In the genomic region with DNA sequence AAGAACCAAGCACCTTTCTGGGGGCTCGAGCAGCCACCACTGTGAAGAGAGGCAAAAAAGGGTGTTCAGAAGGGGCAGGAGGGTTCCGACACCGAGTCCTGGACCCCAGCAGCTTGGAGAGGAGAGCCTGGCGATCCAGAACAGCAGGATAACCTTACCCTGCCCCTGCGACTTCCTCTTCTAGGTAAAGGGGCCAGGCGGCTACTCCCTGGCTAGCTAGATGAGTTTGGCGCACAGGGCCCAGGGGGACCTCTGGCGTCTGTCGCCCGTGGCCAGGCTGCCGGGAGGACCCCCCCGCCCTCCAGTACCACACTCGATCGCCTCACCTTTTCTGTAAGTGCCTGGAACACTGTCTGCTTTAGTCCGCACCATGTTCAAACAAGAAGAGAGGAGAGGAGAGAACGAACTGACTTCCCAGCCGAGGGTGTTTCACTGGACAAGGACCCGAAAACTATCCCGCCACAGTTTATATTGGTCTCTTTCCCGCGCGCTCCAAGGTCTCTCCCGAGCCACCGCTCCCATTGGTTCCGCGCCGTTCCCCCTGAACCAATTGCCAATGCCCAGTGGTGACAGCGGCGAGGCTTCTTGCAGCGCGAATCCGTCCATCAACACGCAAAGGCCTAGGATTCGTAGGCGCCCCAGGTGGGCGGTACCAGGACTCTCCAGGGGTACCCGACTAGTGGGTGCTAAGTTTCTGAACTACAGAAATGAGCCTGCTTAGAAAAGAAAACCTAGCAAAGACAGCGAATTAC, we compare ENCODE assay signal across 8 cellular contexts. TPM values are rescaled to one million over a fixed set of nuclear protein-coding genes. Genes with fewer than 3 reads are reported as not detected.
DNase-seq lines count a peak whose midpoint lies in the region; ATAC-seq and TF ChIP-seq lines count a peak whose summit lies in the region.

A gene with protein sequence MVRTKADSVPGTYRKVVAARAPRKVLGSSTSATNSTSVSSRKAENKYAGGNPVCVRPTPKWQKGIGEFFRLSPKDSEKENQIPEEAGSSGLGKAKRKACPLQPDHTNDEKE (minus strand): TSS at position 442 of the 752 bp plus-strand sequence. CDS start 70 bp downstream, at position 372.

- H3K9me3 Mint-ChIP-seq in endothelial cell (ENCODE audit: unreplicated experiment): no peaks in the 10 kb centered on the region
- H3K9me3 Mint-ChIP-seq in mesothelial cell of epicardium: no peaks in the 10 kb centered on the region

- H3K9ac ChIP-seq in OCI-LY1 (ENCODE audit: low read length): peak within 1 kb of the TSS; percentile 97

- no peaks in the 10 kb centered on the region for H3K9me2 ChIP-seq in OCI-LY1 (ENCODE audit: low read depth, low read length)

- H3K4me1 ChIP-seq in OCI-LY1 (ENCODE audit: insufficient read depth, low read length, severe bottlenecking): peaks cover 29% of the 10 kb centered on the region

- DNase-seq in DMS 273 treated with DMSO at 0.1 percent for 48 hours (lab: John Stamatoyannopoulos, UW) (peak; percentile 85), HuH-7 (ENCODE audit: low spot score) (peak; percentile 95), endothelial cell (ENCODE audit: low spot score) (peak; percentile 92), mesothelial cell of epicardium (ENCODE audit: low spot score in 2 of 2, unreplicated experiment in 2 of 2) (peak; percentile 87 to 92)
- DNase-seq in activated CD8-positive, alpha-beta memory T cell treated with anti-CD3 and anti-CD28 coated beads, Interleukin-2, amount 50 U/mL, for 24 hours (ENCODE audit: extremely low read depth): peak; percentile 89
- DNase-seq in stimulated activated CD8-positive, alpha-beta memory T cell treated with anti-CD3 and anti-CD28 coated beads, Interleukin-15, amount 100 ng/mL, for 4 hours (ENCODE audit: low read depth in 2 of 2): peak; percentile 75 to 82

- H3K27ac ChIP-seq in OCI-LY1 (ENCODE audit: low read depth, low read length, poor library complexity, severe bottlenecking): peak within 1 kb of the TSS; percentile 59

- H3K36me3 ChIP-seq in OCI-LY1 (ENCODE audit: insufficient read depth, low read length): peaks cover 23% of the 10 kb centered on the region

- peak within 1 kb of the TSS; percentile 81 for H2AFZ ChIP-seq in OCI-LY1 (ENCODE audit: low read length)

- ATAC-seq in GM21526 (IDR thresholded peaks at IDR 0.05; ENCODE audit: low FRiP score, unreplicated experiment): peak; percentile 94

- H3K27ac Mint-ChIP-seq in endothelial cell (ENCODE audit: unreplicated experiment) (no peak within 1 kb of the TSS), mesothelial cell of epicardium (peak within 1 kb of the TSS; percentile 42)

- H3K4me3 Mint-ChIP-seq in endothelial cell (ENCODE audit: unreplicated experiment) (peak within 1 kb of the TSS; percentile 91), mesothelial cell of epicardium (peak within 1 kb of the TSS; percentile 79)

- H3K27me3 Mint-ChIP-seq in endothelial cell (ENCODE audit: unreplicated experiment) (no peaks in the 10 kb centered on the region), mesothelial cell of epicardium (ENCODE audit: low read depth) (no peaks in the 10 kb centered on the region)

- no peaks in the 10 kb centered on the region for H3F3A ChIP-seq in OCI-LY1 (ENCODE audit: insufficient read depth, low read length)

- H3K4me2 ChIP-seq in OCI-LY1 (ENCODE audit: low read length): peak within 1 kb of the TSS; percentile 98

- peak within 1 kb of the TSS; percentile 99 for H3K4me3 ChIP-seq in OCI-LY1 (ENCODE audit: low read depth, low read length, poor library complexity, severe bottlenecking)

- no peaks in the 10 kb centered on the region for H3K36me3 Mint-ChIP-seq in endothelial cell (ENCODE audit: low read depth, unreplicated experiment)
- H3K36me3 Mint-ChIP-seq in mesothelial cell of epicardium: no peaks in the 10 kb centered on the region

- TF ChIP-seq CTCF in OCI-LY1 (IDR thresholded peaks at IDR 0.05; ENCODE audit: low read length): no peak
- no peak for TF ChIP-seq CTCF in endothelial cell (IDR thresholded peaks at IDR 0.05; ENCODE audit: unreplicated experiment)
- no peak for TF ChIP-seq CTCF in mesothelial cell of epicardium (IDR thresholded peaks at IDR 0.05; ENCODE audit: unreplicated experiment)

- H4K20me1 ChIP-seq in OCI-LY1 (ENCODE audit: insufficient read depth, low read length): no peaks in the 10 kb centered on the region

- no peaks in the 10 kb centered on the region for H3K27me3 ChIP-seq in OCI-LY1 (ENCODE audit: insufficient read depth, low read length)

- H3K4me1 Mint-ChIP-seq in endothelial cell (ENCODE audit: unreplicated experiment): peaks cover 6% of the 10 kb centered on the region
- H3K4me1 Mint-ChIP-seq in mesothelial cell of epicardium: peaks cover 14% of the 10 kb centered on the region

- H3K9me3 ChIP-seq in OCI-LY1 (ENCODE audit: low read length): no peaks in the 10 kb centered on the region

- H3K79me2 ChIP-seq in OCI-LY1 (ENCODE audit: insufficient read depth, low read length): peaks cover 16% of the 10 kb centered on the region

RNA-seq across cellular contexts. Expression of the gene that starts here (rescaled TPM):
- total RNA-seq in endothelial cell (ENCODE audit: unreplicated experiment) (7.0 TPM), mesothelial cell of epicardium (13.8 to 16.6 TPM (median 14.2 TPM) in 3 replicates)

Comparison
In these comparisons a context has a peak if more than half of its experiments do, and no peak if none do; other contexts are left out.
1. Peak in every context shown above with its lines: DNase-seq, ATAC-seq, H3K4me3 ChIP-seq and H3K27ac ChIP-seq.